In the genomic region with DNA sequence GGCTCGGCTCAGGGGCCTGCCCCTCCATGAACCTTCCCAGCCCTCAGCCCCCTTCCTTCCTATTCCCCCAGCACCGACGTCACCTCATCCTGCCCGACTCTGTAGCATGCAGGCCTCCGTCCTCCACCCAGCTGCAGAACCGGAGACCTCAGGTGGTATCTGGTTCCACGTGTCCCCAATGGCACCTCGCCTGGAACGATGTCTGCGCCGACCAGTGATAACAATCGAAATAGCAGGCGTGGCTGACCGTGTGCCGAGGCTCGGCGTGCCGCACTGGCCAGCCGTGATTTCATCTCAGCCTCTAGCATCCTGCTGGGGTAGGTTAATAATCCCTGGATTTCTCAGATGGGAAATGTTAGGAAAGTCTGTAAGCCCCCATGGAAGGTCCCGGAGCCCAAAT, we compare ENCODE assay signal across 23 cellular contexts.
"Had no signal": no experiment of that assay in that cellular context is flagged by ENCODE, and none has a peak within 500 bp of the region (broad histone marks: within the 10 kb centered on the region; RNA-seq: fewer than 3 reads in every experiment).

No MANE protein-coding gene starts in this region.

- H3K4me3 ChIP-seq: coronary artery, esophagus muscularis mucosa, hepatocyte, lung, spleen, upper lobe of right lung had no signal

- H2AFZ ChIP-seq: hepatocyte had no signal

- H3K27ac ChIP-seq: coronary artery, esophagus muscularis mucosa, spleen, upper lobe of right lung had no signal

- H3K4me1 Mint-ChIP-seq: activated CD4-positive, alpha-beta memory T cell treated with anti-CD3 and anti-CD28 coated beads, Interleukin-2, amount 10 ng/mL, durations not matched to agents 7 days and 5 days had no signal

- FAIRE-seq: frontal cortex had no signal

- H3K4me3 Mint-ChIP-seq: activated CD4-positive, alpha-beta memory T cell treated with anti-CD3 and anti-CD28 coated beads, Interleukin-2, amount 10 ng/mL, durations not matched to agents 7 days and 5 days; activated CD4-positive, alpha-beta T cell treated with anti-CD3 and anti-CD28 coated beads, Interleukin-2, amount 10 ng/mL, durations not matched to agents 24 days and 14 days; activated naive CD8-positive, alpha-beta T cell treated with anti-CD3 and anti-CD28 coated beads, Interleukin-2, amount 50 U/mL, for 24 hours had no signal

- ATAC-seq: activated CD4-positive, CD25-positive, alpha-beta regulatory T cell treated with anti-CD3 and anti-CD28 coated beads, Interleukin-2, amount 50 U/mL, for 24 hours; activated naive CD8-positive, alpha-beta T cell treated with anti-CD3 and anti-CD28 coated beads, Interleukin-2, amount 50 U/mL, for 24 hours; left lobe of liver; naive thymus-derived CD8-positive, alpha-beta T cell; stimulated activated naive CD8-positive, alpha-beta T cell treated with anti-CD3 and anti-CD28 coated beads, Interleukin-15, Interleukin-2, amounts not matched to agents 100 U/mL and 50 U/mL, for 24 hours; upper lobe of right lung had no signal

- H3K36me3 Mint-ChIP-seq: immature natural killer cell had no signal

- H3K9me3 Mint-ChIP-seq: activated CD4-positive, alpha-beta memory T cell treated with anti-CD3 and anti-CD28 coated beads, Interleukin-2, amount 10 ng/mL, durations not matched to agents 7 days and 5 days; activated CD4-positive, alpha-beta T cell treated with anti-CD3 and anti-CD28 coated beads, Interleukin-2, amount 10 ng/mL, durations not matched to agents 24 days and 14 days; activated naive CD8-positive, alpha-beta T cell treated with anti-CD3 and anti-CD28 coated beads, Interleukin-2, amount 50 U/mL, for 24 hours; naive thymus-derived CD8-positive, alpha-beta T cell had no signal

- DNase-seq: activated CD4-positive, alpha-beta memory T cell treated with anti-CD3 and anti-CD28 coated beads, Interleukin-2, amount 10 ng/mL, durations not matched to agents 7 days and 5 days; activated CD4-positive, alpha-beta T cell treated with anti-CD3 and anti-CD28 coated beads, Interleukin-2, amount 10 ng/mL, durations not matched to agents 24 days and 14 days; activated effector memory CD4-positive, alpha-beta T cell treated with anti-CD3 and anti-CD28 coated beads, Interleukin-2, amount 50 U/mL, for 16 hours; activated naive CD4-positive, alpha-beta T cell treated with anti-CD3 and anti-CD28 coated beads, Interleukin-2, amount 50 U/mL, for 16 hours; activated naive CD8-positive, alpha-beta T cell treated with anti-CD3 and anti-CD28 coated beads, Interleukin-2, amount 50 U/mL, for 24 hours; cerebellar nuclear complex; glutamatergic neuron; immature natural killer cell; naive thymus-derived CD8-positive, alpha-beta T cell; retina; spleen; stimulated activated CD4-positive, alpha-beta T cell treated with anti-CD3 and anti-CD28 coated beads, Interleukin-4, amount 100 ng/mL, for 1 hour; stimulated activated naive CD8-positive, alpha-beta T cell treated with anti-CD3 and anti-CD28 coated beads, Interleukin-15, Interleukin-2, amounts not matched to agents 100 U/mL and 50 U/mL, for 24 hours; T1000; upper lobe of right lung had no signal

- H3K27me3 Mint-ChIP-seq: activated CD4-positive, alpha-beta memory T cell treated with anti-CD3 and anti-CD28 coated beads, Interleukin-2, amount 10 ng/mL, durations not matched to agents 7 days and 5 days; activated CD4-positive, alpha-beta T cell treated with anti-CD3 and anti-CD28 coated beads, Interleukin-2, amount 10 ng/mL, durations not matched to agents 24 days and 14 days; activated naive CD8-positive, alpha-beta T cell treated with anti-CD3 and anti-CD28 coated beads, Interleukin-2, amount 50 U/mL, for 24 hours; naive thymus-derived CD8-positive, alpha-beta T cell; progenitor cell of endocrine pancreas had no signal

- H3K27me3 ChIP-seq: esophagus muscularis mucosa, hepatocyte, spleen, upper lobe of right lung had no signal

- H3K4me1 ChIP-seq: upper lobe of right lung had no signal

- H3K4me2 ChIP-seq: hepatocyte had no signal

- H3K9me3 ChIP-seq: esophagus muscularis mucosa, spleen, upper lobe of right lung had no signal

- H3K27ac Mint-ChIP-seq: activated CD4-positive, alpha-beta memory T cell treated with anti-CD3 and anti-CD28 coated beads, Interleukin-2, amount 10 ng/mL, durations not matched to agents 7 days and 5 days; activated CD4-positive, alpha-beta T cell treated with anti-CD3 and anti-CD28 coated beads, Interleukin-2, amount 10 ng/mL, durations not matched to agents 24 days and 14 days; activated naive CD8-positive, alpha-beta T cell treated with anti-CD3 and anti-CD28 coated beads, Interleukin-2, amount 50 U/mL, for 24 hours; immature natural killer cell had no signal

- H3K36me3 ChIP-seq: esophagus muscularis mucosa, upper lobe of right lung had no signal
